ENCODE assay signal across 8 cellular contexts in the genomic region with DNA sequence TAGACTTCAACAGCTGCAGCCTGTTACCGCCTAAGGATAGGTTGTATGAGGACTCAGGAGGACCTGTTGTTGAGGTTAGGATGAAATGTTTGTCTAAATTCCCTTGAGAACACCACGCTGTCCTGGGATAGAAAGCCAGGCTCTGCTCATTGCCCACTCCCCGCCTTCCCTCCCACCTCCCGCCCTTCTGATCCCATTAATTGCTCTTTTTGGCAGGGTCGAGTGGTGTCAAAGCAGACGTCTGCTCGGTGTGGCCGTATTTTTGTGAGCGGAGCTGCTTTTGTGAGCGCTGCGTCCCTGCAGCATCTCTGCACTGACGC.
DNase-seq lines count a peak whose midpoint lies in the region; ATAC-seq and TF ChIP-seq lines count a peak whose summit lies in the region.

No MANE protein-coding gene starts in this region.

- H3K27me3 ChIP-seq in HAP-1 (ENCODE audit: low read depth) = no peaks in the 10 kb centered on the region

- H3K4me3 ChIP-seq in HAP-1 = peak overlapping the region; percentile 25
- H3K4me3 ChIP-seq in WI38 (ENCODE audit: low read depth, low read length) = peak overlapping the region; percentile 58
- peak overlapping the region; percentile 59 for H3K4me3 ChIP-seq in skeletal muscle cell (ENCODE audit: low read depth, low read length)

- peaks cover 18% of the 10 kb centered on the region for H3K4me1 Mint-ChIP-seq in glutamatergic neuron (ENCODE audit: low read depth, unreplicated experiment)

- H3K4me1 ChIP-seq in HAP-1 = peaks cover 7% of the 10 kb centered on the region; the same call in 1 of the 2 replicates

- TF ChIP-seq CTCF in WI38 (IDR thresholded peaks at IDR 0.05; ENCODE audit: low read depth, low read length) (no peak), glutamatergic neuron (IDR thresholded peaks at IDR 0.05; ENCODE audit: partially characterized antibody, unreplicated experiment) (no peak)

- ATAC-seq in GM21723 (IDR thresholded peaks at IDR 0.05; ENCODE audit: unreplicated experiment) (no peak), HG02642 (IDR thresholded peaks at IDR 0.05; ENCODE audit: poor library complexity, unreplicated experiment) (no peak), GM19328 (IDR thresholded peaks at IDR 0.05; ENCODE audit: unreplicated experiment) (no peak)

- H3K27ac Mint-ChIP-seq in glutamatergic neuron (ENCODE audit: unreplicated experiment) = peak overlapping the region; percentile 40

- DNase-seq in HAP-1 (ENCODE audit: low spot score in 2 of 2) (no peak), glutamatergic neuron (no peak), skeletal muscle cell (ENCODE audit: low read depth) (peak; percentile 19), NCI-H446 (lab: John Stamatoyannopoulos, UW) (no peak)

- H3K36me3 ChIP-seq in HAP-1 (replicated peaks) = no peaks in the 10 kb centered on the region

- H3K4me3 Mint-ChIP-seq in glutamatergic neuron (ENCODE audit: unreplicated experiment) = peak overlapping the region; percentile 93

- no peaks in the 10 kb centered on the region for H3K36me3 Mint-ChIP-seq in glutamatergic neuron (ENCODE audit: unreplicated experiment)

- no peaks in the 10 kb centered on the region for H3K9me3 Mint-ChIP-seq in glutamatergic neuron (ENCODE audit: unreplicated experiment)

- no peaks in the 10 kb centered on the region for H3K27me3 Mint-ChIP-seq in glutamatergic neuron (ENCODE audit: unreplicated experiment)

- in situ Hi-C loops in HAP-1 (cut with MboI; ENCODE audit: low sequenced_read_pairs) = no loop called here

- no peaks in the 10 kb centered on the region for H3K9me3 ChIP-seq in HAP-1
